Comparison of ENCODE assay signal across 26 cellular contexts in genomic region chr1:26340047-26340481, GRCh38. TPM values are rescaled to one million over a fixed set of nuclear protein-coding genes. Genes with fewer than 3 reads are reported as not detected.
"Had no signal": no experiment of that assay in that cellular context is flagged by ENCODE, and none has a peak within 500 bp of the region (broad histone marks: within the 10 kb centered on the region; RNA-seq: fewer than 3 reads in every experiment).

No MANE protein-coding gene starts in this region.

- H3K9ac ChIP-seq: parathyroid adenoma had no signal

- H3K9me3 Mint-ChIP-seq: activated naive CD8-positive, alpha-beta T cell treated with anti-CD3 and anti-CD28 coated beads for 36 hours; activated T-cell treated with anti-CD3 and anti-CD28 coated beads, Interleukin-2, amount 50 U/mL, for 24 hours; effector memory CD8-positive, alpha-beta T cell; natural killer cell treated with Interleukin-12 subunit alpha and Interleukin-12 subunit beta and Interleukin-15 and Interleukin-18, amount 100 ng/mL, for 72 hours; stimulated activated effector memory CD8-positive, alpha-beta T cell treated with anti-CD3 and anti-CD28 coated beads, Interleukin-12 subunit alpha, Interleukin-12 subunit beta, amount 100 ng/mL, for 72 hours had no signal

- H3K4me1 ChIP-seq: breast epithelium, colonic mucosa, parathyroid adenoma had no signal

- H3K4me3 Mint-ChIP-seq: activated naive CD8-positive, alpha-beta T cell treated with anti-CD3 and anti-CD28 coated beads for 36 hours; activated T-cell treated with anti-CD3 and anti-CD28 coated beads, Interleukin-2, amount 50 U/mL, for 24 hours; effector memory CD8-positive, alpha-beta T cell; natural killer cell treated with Interleukin-12 subunit alpha and Interleukin-12 subunit beta and Interleukin-15 and Interleukin-18, amount 100 ng/mL, for 72 hours; stimulated activated effector memory CD8-positive, alpha-beta T cell treated with anti-CD3 and anti-CD28 coated beads, Interleukin-12 subunit alpha, Interleukin-12 subunit beta, amount 100 ng/mL, for 72 hours had no signal

- DNase-seq: activated CD8-positive, alpha-beta memory T cell treated with anti-CD3 and anti-CD28 coated beads for 24 hours; activated CD8-positive, alpha-beta memory T cell treated with anti-CD3 and anti-CD28 coated beads, Interleukin-2, amount 50 U/mL, for 4 hours; activated naive CD4-positive, alpha-beta T cell treated with Interleukin-2 at 50 U/mL for 16 hours; activated naive CD8-positive, alpha-beta T cell treated with anti-CD3 and anti-CD28 coated beads for 36 hours; activated T-cell treated with anti-CD3 and anti-CD28 coated beads, Interleukin-2, amount 50 U/mL, for 24 hours; colonic mucosa; dorsolateral prefrontal cortex; effector memory CD8-positive, alpha-beta T cell; esophagus squamous epithelium; head of caudate nucleus; hypothalamus; left ventricle myocardium superior; midbrain; small intestine; stimulated activated CD4-positive, alpha-beta T cell treated with anti-CD3 and anti-CD28 coated beads, Interleukin-2, amount 100 ng/mL, for 24 hours; T-helper 1 cell; T-helper 9 cell; testis; upper lobe of left lung had no signal

- FAIRE-seq: endothelial cell of umbilical vein, small intestine had no signal

- ATAC-seq: effector memory CD8-positive, alpha-beta T cell; gastroesophageal sphincter; left ventricle myocardium superior; natural killer cell treated with Interleukin-12 subunit alpha and Interleukin-12 subunit beta and Interleukin-15 and Interleukin-18, amount 100 ng/mL, for 72 hours; sciatic nerve; stimulated activated effector memory CD8-positive, alpha-beta T cell treated with anti-CD3 and anti-CD28 coated beads, Interleukin-12 subunit alpha, Interleukin-12 subunit beta, amount 100 ng/mL, for 72 hours had no signal

- H3K27ac ChIP-seq: breast epithelium, colonic mucosa, dorsolateral prefrontal cortex, esophagus squamous epithelium, gastroesophageal sphincter, parathyroid adenoma, testis, upper lobe of left lung had no signal

- H3K36me3 Mint-ChIP-seq: activated naive CD8-positive, alpha-beta T cell treated with anti-CD3 and anti-CD28 coated beads for 36 hours; natural killer cell treated with Interleukin-12 subunit alpha and Interleukin-12 subunit beta and Interleukin-15 and Interleukin-18, amount 100 ng/mL, for 72 hours; stimulated activated effector memory CD8-positive, alpha-beta T cell treated with anti-CD3 and anti-CD28 coated beads, Interleukin-12 subunit alpha, Interleukin-12 subunit beta, amount 100 ng/mL, for 72 hours had no signal

- H3K27ac Mint-ChIP-seq: activated naive CD8-positive, alpha-beta T cell treated with anti-CD3 and anti-CD28 coated beads for 36 hours; activated T-cell treated with anti-CD3 and anti-CD28 coated beads, Interleukin-2, amount 50 U/mL, for 24 hours; effector memory CD8-positive, alpha-beta T cell; natural killer cell treated with Interleukin-12 subunit alpha and Interleukin-12 subunit beta and Interleukin-15 and Interleukin-18, amount 100 ng/mL, for 72 hours; stimulated activated effector memory CD8-positive, alpha-beta T cell treated with anti-CD3 and anti-CD28 coated beads, Interleukin-12 subunit alpha, Interleukin-12 subunit beta, amount 100 ng/mL, for 72 hours had no signal

- H3K27me3 Mint-ChIP-seq: activated T-cell treated with anti-CD3 and anti-CD28 coated beads, Interleukin-2, amount 50 U/mL, for 24 hours; effector memory CD8-positive, alpha-beta T cell had no signal

- H2AFZ ChIP-seq: parathyroid adenoma had no signal

- H3K36me3 ChIP-seq: breast epithelium, colonic mucosa, gastroesophageal sphincter, upper lobe of left lung had no signal

- H3K9me3 ChIP-seq: breast epithelium, colonic mucosa, esophagus squamous epithelium, gastroesophageal sphincter, testis, upper lobe of left lung had no signal

- H3K4me3 ChIP-seq: breast epithelium, colonic mucosa, dorsolateral prefrontal cortex, esophagus squamous epithelium, gastroesophageal sphincter, testis, upper lobe of left lung had no signal

- H3K27me3 ChIP-seq: breast epithelium, colonic mucosa had no signal

- H3K79me2 ChIP-seq: parathyroid adenoma had no signal

RNA-seq across cellular contexts. Expression of gene CRYBG2, which starts 13.9 kb away (rescaled TPM):
- total RNA-seq: endothelial cell of umbilical vein, left ventricle myocardium superior, sciatic nerve had no signal
- polyA plus RNA-seq: endothelial cell of umbilical vein had no signal

RNA-seq across cellular contexts. Expression of gene CD52, which starts 22.3 kb away (rescaled TPM):
- total RNA-seq: endothelial cell of umbilical vein had no signal
- polyA plus RNA-seq: endothelial cell of umbilical vein had no signal

RNA-seq across cellular contexts. Expression of gene ZNF683, which starts 32.5 kb away (rescaled TPM):
- total RNA-seq: endothelial cell of umbilical vein; left ventricle myocardium superior; natural killer cell treated with Interleukin-12 subunit alpha and Interleukin-12 subunit beta and Interleukin-15 and Interleukin-18, amount 100 ng/mL, for 72 hours had no signal
- polyA plus RNA-seq: endothelial cell of umbilical vein had no signal
